Comparison of ENCODE assay signal across 10 cellular contexts in genomic region chr3:99012051-99012450, GRCh38.
DNase-seq lines count a peak whose midpoint lies in the region; ATAC-seq and TF ChIP-seq lines count a peak whose summit lies in the region.
"Had no signal": no experiment of that assay in that cellular context is flagged by ENCODE, and none has a peak within 500 bp of the region (broad histone marks: within the 10 kb centered on the region; RNA-seq: fewer than 3 reads in every experiment).

No MANE protein-coding gene starts in this region.

- H3K36me3 ChIP-seq in tibial nerve, result no peaks in the 10 kb centered on the region
- no peaks in the 10 kb centered on the region for H3K36me3 ChIP-seq in spleen
- H3K36me3 ChIP-seq: suprapubic skin had no signal

- WGBS in tibial nerve, 2 donors, result 65 to 76% methylated on average over 3 of the region's 3 CpGs
- 41 to 74% (median 64%) methylated on average over 3 of the region's 3 CpGs for WGBS in spleen, 5 donors

- TF ChIP-seq CTCF in GM13977 (IDR thresholded peaks at IDR 0.05; ENCODE audit: extremely low read depth, insufficient read depth, missing control alignments) (no peak), tibial nerve (IDR thresholded peaks at IDR 0.05) (no peak), spleen (IDR thresholded peaks at IDR 0.05 in 8 of 11, conservative IDR thresholded peaks at IDR 0.05 in 3 of 11) (no peak)

- peak; percentile 36 for DNase-seq in GM13977 (ENCODE audit: low spot score)
- DNase-seq in glomerular visceral epithelial cell (ENCODE audit: extremely low spot score), result peak; percentile 95
- no peak for DNase-seq in NCI-H187 treated with DMSO at 0.1 percent for 48 hours (lab: John Stamatoyannopoulos, UW)
- DNase-seq in NCI-H1436 (lab: John Stamatoyannopoulos, UW), result no peak
- no peak for DNase-seq in tibial nerve (ENCODE audit: low spot score in 2 of 2)
- DNase-seq in spleen, result no peak

- intact Hi-C loops in spleen (cut with DNase I; ENCODE audit: low total_unique reads), result no loop called here

- peak; percentile 91 for ATAC-seq in GM21515 (IDR thresholded peaks at IDR 0.05; ENCODE audit: unreplicated experiment)
- peak; percentile 93 for ATAC-seq in HG03354 (IDR thresholded peaks at IDR 0.05; ENCODE audit: poor library complexity, severe bottlenecking, unreplicated experiment)
- ATAC-seq: right cardiac atrium had no signal

- H3K4me3 ChIP-seq in tibial nerve, result no peak overlapping the region
- no peak overlapping the region for H3K4me3 ChIP-seq in spleen
- H3K4me3 ChIP-seq: suprapubic skin had no signal

- H3K27ac ChIP-seq in tibial nerve, result no peak overlapping the region
- H3K27ac ChIP-seq in spleen, result no peak overlapping the region
- H3K27ac ChIP-seq: suprapubic skin had no signal

- H3K27me3 ChIP-seq in tibial nerve, result no peaks in the 10 kb centered on the region
- H3K27me3 ChIP-seq in spleen (replicated peaks in 1 of 7), result peaks cover 0 to 7% (median 0%) of the 10 kb centered on the region in 7 donors
- H3K27me3 ChIP-seq: suprapubic skin had no signal

- TF ChIP-seq EP300 in tibial nerve (IDR thresholded peaks at IDR 0.05), result no peak

- H3K9me3 ChIP-seq in tibial nerve (no peaks in the 10 kb centered on the region), spleen (no peaks in the 10 kb centered on the region)
- H3K9me3 ChIP-seq: suprapubic skin had no signal

- in situ Hi-C loops in GM13977 (cut with MboI; ENCODE audit: low pct_unique_long_range_greater_than_20kb, low sequenced_read_pairs, unreplicated experiment), result loop anchor here (25.0 kb wide), 1 partner anchor 750 kb away; no protein-coding TSS in a partner anchor

- no peak for TF ChIP-seq POLR2A in tibial nerve (IDR thresholded peaks at IDR 0.05)
- TF ChIP-seq POLR2A in spleen (IDR thresholded peaks at IDR 0.05), result no peak

- H3K4me1 ChIP-seq in tibial nerve (no peaks in the 10 kb centered on the region), spleen (no peaks in the 10 kb centered on the region)
- H3K4me1 ChIP-seq: suprapubic skin had no signal

Comparison
In these comparisons a context has a peak if more than half of its experiments do, and no peak if none do; other contexts are left out.
1. DNase-seq: peak in GM13977 (single experiment) and glomerular visceral epithelial cell (single experiment); none in NCI-H187 treated with DMSO at 0.1 percent for 48 hours (single experiment), NCI-H1436 (single experiment), tibial nerve (0 of 2) and spleen (single experiment).